ENCODE assay signal across 1 cellular context in genomic region chr15:74291101-74292071, GRCh38.
TF ChIP-seq lines count a peak whose summit lies in the region.

No MANE protein-coding gene starts in this region.

TF ChIP-seq in WTC11, 78 proteins besides CTCF, POLR2A, EP300 and RAD21 (continued from another document and continues in another):
- TF ChIP-seq, protein P1, sequence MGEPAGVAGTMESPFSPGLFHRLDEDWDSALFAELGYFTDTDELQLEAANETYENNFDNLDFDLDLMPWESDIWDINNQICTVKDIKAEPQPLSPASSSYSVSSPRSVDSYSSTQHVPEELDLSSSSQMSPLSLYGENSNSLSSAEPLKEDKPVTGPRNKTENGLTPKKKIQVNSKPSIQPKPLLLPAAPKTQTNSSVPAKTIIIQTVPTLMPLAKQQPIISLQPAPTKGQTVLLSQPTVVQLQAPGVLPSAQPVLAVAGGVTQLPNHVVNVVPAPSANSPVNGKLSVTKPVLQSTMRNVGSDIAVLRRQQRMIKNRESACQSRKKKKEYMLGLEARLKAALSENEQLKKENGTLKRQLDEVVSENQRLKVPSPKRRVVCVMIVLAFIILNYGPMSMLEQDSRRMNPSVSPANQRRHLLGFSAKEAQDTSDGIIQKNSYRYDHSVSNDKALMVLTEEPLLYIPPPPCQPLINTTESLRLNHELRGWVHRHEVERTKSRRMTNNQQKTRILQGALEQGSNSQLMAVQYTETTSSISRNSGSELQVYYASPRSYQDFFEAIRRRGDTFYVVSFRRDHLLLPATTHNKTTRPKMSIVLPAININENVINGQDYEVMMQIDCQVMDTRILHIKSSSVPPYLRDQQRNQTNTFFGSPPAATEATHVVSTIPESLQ (CRISPR knock-in tag; IDR thresholded peaks at IDR 0.05): no peak
- TF ChIP-seq PRRX2 (CRISPR knock-in tag; IDR thresholded peaks at IDR 0.05) (no peak), GABPB1 (CRISPR knock-in tag; IDR thresholded peaks at IDR 0.05) (no peak; the same call in 1 of the 2 replicates), ZNF532 (CRISPR knock-in tag; IDR thresholded peaks at IDR 0.05; ENCODE audit: borderline replicate concordance) (no peak), ZNF425 (CRISPR knock-in tag; conservative IDR thresholded peaks at IDR 0.05) (no peak), HMGXB4 (CRISPR knock-in tag; IDR thresholded peaks at IDR 0.05) (peak; percentile 63; the same call in 1 of the 2 replicates), GRHL2 (CRISPR knock-in tag; IDR thresholded peaks at IDR 0.05; ENCODE audit: insufficient replicate concordance, severe bottlenecking) (no peak), JAZF1 (CRISPR knock-in tag; IDR thresholded peaks at IDR 0.05) (no peak), ZNF671 (CRISPR knock-in tag; IDR thresholded peaks at IDR 0.05) (no peak), NR1H2 (CRISPR knock-in tag; IDR thresholded peaks at IDR 0.05) (no peak), NFATC4 (CRISPR knock-in tag; IDR thresholded peaks at IDR 0.05) (no peak), ELF4 (CRISPR knock-in tag; IDR thresholded peaks at IDR 0.05; ENCODE audit: low read depth) (0 out of 2 replicates have a peak, but pooled peaks have one; percentile 48), RORB (CRISPR knock-in tag; IDR thresholded peaks at IDR 0.05) (no peak), ZNF416 (CRISPR knock-in tag; IDR thresholded peaks at IDR 0.05) (no peak), FOXK1 (CRISPR knock-in tag; IDR thresholded peaks at IDR 0.05) (peak; percentile 93), RELA (CRISPR knock-in tag; IDR thresholded peaks at IDR 0.05; ENCODE audit: borderline replicate concordance) (peak; percentile 92), CREB1 (CRISPR knock-in tag; IDR thresholded peaks at IDR 0.05) (peak; percentile 95), FOXJ3 (CRISPR knock-in tag; IDR thresholded peaks at IDR 0.05; ENCODE audit: borderline replicate concordance) (0 out of 2 replicates have a peak, but pooled peaks have one; percentile 77), ZBTB21 (CRISPR knock-in tag; IDR thresholded peaks at IDR 0.05; ENCODE audit: borderline replicate concordance) (peak; percentile 97; the same call in 1 of the 2 replicates), ZNF121 (CRISPR knock-in tag; IDR thresholded peaks at IDR 0.05) (0 out of 2 replicates have a peak, but pooled peaks have one; percentile 49), CREM (CRISPR knock-in tag; IDR thresholded peaks at IDR 0.05) (peak; percentile 86; the same call in 1 of the 2 replicates)
- TF ChIP-seq, protein P2, sequence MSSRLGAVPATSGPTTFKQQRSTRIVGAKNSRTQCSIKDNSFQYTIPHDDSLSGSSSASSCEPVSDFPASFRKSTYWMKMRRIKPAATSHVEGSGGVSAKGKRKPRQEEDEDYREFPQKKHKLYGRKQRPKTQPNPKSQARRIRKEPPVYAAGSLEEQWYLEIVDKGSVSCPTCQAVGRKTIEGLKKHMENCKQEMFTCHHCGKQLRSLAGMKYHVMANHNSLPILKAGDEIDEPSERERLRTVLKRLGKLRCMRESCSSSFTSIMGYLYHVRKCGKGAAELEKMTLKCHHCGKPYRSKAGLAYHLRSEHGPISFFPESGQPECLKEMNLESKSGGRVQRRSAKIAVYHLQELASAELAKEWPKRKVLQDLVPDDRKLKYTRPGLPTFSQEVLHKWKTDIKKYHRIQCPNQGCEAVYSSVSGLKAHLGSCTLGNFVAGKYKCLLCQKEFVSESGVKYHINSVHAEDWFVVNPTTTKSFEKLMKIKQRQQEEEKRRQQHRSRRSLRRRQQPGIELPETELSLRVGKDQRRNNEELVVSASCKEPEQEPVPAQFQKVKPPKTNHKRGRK (CRISPR knock-in tag; IDR thresholded peaks at IDR 0.05; ENCODE audit: borderline replicate concordance): no peak
- TF ChIP-seq, protein P3, sequence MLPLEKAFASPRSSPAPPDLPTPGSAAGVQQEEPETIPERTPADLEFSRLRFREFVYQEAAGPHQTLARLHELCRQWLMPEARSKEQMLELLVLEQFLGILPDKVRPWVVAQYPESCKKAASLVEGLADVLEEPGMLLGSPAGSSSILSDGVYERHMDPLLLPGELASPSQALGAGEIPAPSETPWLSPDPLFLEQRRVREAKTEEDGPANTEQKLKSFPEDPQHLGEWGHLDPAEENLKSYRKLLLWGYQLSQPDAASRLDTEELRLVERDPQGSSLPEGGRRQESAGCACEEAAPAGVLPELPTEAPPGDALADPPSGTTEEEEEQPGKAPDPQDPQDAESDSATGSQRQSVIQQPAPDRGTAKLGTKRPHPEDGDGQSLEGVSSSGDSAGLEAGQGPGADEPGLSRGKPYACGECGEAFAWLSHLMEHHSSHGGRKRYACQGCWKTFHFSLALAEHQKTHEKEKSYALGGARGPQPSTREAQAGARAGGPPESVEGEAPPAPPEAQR (CRISPR knock-in tag; IDR thresholded peaks at IDR 0.05): peak; percentile 78
- TF ChIP-seq, protein P4, sequence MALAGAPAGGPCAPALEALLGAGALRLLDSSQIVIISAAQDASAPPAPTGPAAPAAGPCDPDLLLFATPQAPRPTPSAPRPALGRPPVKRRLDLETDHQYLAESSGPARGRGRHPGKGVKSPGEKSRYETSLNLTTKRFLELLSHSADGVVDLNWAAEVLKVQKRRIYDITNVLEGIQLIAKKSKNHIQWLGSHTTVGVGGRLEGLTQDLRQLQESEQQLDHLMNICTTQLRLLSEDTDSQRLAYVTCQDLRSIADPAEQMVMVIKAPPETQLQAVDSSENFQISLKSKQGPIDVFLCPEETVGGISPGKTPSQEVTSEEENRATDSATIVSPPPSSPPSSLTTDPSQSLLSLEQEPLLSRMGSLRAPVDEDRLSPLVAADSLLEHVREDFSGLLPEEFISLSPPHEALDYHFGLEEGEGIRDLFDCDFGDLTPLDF (CRISPR knock-in tag; IDR thresholded peaks at IDR 0.05): peak; percentile 95
- TF ChIP-seq, protein P5, sequence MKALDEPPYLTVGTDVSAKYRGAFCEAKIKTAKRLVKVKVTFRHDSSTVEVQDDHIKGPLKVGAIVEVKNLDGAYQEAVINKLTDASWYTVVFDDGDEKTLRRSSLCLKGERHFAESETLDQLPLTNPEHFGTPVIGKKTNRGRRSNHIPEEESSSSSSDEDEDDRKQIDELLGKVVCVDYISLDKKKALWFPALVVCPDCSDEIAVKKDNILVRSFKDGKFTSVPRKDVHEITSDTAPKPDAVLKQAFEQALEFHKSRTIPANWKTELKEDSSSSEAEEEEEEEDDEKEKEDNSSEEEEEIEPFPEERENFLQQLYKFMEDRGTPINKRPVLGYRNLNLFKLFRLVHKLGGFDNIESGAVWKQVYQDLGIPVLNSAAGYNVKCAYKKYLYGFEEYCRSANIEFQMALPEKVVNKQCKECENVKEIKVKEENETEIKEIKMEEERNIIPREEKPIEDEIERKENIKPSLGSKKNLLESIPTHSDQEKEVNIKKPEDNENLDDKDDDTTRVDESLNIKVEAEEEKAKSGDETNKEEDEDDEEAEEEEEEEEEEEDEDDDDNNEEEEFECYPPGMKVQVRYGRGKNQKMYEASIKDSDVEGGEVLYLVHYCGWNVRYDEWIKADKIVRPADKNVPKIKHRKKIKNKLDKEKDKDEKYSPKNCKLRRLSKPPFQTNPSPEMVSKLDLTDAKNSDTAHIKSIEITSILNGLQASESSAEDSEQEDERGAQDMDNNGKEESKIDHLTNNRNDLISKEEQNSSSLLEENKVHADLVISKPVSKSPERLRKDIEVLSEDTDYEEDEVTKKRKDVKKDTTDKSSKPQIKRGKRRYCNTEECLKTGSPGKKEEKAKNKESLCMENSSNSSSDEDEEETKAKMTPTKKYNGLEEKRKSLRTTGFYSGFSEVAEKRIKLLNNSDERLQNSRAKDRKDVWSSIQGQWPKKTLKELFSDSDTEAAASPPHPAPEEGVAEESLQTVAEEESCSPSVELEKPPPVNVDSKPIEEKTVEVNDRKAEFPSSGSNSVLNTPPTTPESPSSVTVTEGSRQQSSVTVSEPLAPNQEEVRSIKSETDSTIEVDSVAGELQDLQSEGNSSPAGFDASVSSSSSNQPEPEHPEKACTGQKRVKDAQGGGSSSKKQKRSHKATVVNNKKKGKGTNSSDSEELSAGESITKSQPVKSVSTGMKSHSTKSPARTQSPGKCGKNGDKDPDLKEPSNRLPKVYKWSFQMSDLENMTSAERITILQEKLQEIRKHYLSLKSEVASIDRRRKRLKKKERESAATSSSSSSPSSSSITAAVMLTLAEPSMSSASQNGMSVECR (CRISPR knock-in tag; IDR thresholded peaks at IDR 0.05; ENCODE audit: borderline replicate concordance): peak; percentile 98
- TF ChIP-seq, protein P6, sequence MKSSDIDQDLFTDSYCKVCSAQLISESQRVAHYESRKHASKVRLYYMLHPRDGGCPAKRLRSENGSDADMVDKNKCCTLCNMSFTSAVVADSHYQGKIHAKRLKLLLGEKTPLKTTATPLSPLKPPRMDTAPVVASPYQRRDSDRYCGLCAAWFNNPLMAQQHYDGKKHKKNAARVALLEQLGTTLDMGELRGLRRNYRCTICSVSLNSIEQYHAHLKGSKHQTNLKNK (CRISPR knock-in tag; IDR thresholded peaks at IDR 0.05): no peak
- TF ChIP-seq, protein P7, sequence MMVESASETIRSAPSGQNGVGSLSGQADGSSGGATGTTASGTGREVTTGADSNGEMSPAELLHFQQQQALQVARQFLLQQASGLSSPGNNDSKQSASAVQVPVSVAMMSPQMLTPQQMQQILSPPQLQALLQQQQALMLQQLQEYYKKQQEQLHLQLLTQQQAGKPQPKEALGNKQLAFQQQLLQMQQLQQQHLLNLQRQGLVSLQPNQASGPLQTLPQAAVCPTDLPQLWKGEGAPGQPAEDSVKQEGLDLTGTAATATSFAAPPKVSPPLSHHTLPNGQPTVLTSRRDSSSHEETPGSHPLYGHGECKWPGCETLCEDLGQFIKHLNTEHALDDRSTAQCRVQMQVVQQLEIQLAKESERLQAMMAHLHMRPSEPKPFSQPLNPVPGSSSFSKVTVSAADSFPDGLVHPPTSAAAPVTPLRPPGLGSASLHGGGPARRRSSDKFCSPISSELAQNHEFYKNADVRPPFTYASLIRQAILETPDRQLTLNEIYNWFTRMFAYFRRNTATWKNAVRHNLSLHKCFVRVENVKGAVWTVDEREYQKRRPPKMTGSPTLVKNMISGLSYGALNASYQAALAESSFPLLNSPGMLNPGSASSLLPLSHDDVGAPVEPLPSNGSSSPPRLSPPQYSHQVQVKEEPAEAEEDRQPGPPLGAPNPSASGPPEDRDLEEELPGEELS (CRISPR knock-in tag; IDR thresholded peaks at IDR 0.05): peak; percentile 98
- TF ChIP-seq, protein P8, sequence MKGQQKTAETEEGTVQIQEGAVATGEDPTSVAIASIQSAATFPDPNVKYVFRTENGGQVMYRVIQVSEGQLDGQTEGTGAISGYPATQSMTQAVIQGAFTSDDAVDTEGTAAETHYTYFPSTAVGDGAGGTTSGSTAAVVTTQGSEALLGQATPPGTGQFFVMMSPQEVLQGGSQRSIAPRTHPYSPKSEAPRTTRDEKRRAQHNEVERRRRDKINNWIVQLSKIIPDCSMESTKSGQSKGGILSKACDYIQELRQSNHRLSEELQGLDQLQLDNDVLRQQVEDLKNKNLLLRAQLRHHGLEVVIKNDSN (CRISPR knock-in tag; IDR thresholded peaks at IDR 0.05): peak; percentile 74; the same call in 1 of the 2 replicates
- TF ChIP-seq, protein P9, sequence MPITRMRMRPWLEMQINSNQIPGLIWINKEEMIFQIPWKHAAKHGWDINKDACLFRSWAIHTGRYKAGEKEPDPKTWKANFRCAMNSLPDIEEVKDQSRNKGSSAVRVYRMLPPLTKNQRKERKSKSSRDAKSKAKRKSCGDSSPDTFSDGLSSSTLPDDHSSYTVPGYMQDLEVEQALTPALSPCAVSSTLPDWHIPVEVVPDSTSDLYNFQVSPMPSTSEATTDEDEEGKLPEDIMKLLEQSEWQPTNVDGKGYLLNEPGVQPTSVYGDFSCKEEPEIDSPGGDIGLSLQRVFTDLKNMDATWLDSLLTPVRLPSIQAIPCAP (CRISPR knock-in tag; IDR thresholded peaks at IDR 0.05): peak; percentile 84
